ENCODE assay signal across 16 cellular contexts in the genomic region with DNA sequence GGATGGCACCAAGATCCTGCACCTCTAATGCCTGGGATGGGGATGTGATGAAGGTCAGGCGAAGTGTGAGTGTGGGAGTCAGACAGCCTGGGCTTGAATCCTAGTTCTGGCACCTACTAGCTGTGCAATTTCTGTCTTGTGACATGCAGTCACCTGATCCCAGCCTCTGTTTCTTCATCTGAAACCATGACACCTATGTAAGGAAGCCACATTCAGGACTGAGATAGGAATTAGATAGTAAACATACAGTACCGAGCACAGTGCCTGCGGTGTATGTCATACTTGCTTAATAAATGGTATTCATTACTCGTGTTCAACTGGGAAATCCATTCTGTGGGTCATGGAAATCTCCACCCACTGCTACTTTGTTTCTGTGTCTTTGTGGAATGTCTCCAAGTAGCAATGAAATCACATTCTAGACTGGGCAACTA.
"Had no signal": no experiment of that assay in that cellular context is flagged by ENCODE, and none has a peak within 500 bp of the region (broad histone marks: within the 10 kb centered on the region; RNA-seq: fewer than 3 reads in every experiment).

No MANE protein-coding gene starts in this region.

- H3K36me3 ChIP-seq: esophagus squamous epithelium, neutrophil, vagina had no signal

- H3K27me3 ChIP-seq: dorsolateral prefrontal cortex, esophagus squamous epithelium, neutrophil, vagina had no signal

- H3K9me3 ChIP-seq: esophagus squamous epithelium, vagina had no signal

- H3K27ac ChIP-seq: neutrophil, vagina had no signal

- H3K4me3 ChIP-seq: dorsolateral prefrontal cortex, esophagus squamous epithelium, vagina had no signal

- ATAC-seq: activated CD4-positive, CD25-positive, alpha-beta regulatory T cell treated with anti-CD3 and anti-CD28 coated beads, Interleukin-2, amount 50 U/mL, for 24 hours; activated CD8-positive, alpha-beta memory T cell treated with anti-CD3 and anti-CD28 coated beads, Interleukin-2, amount 10 ng/mL, durations not matched to agents 7 days and 5 days; activated T-cell treated with anti-CD3 and anti-CD28 coated beads, Interleukin-2, amount 50 U/mL, for 4 hours; left cardiac atrium; naive thymus-derived CD8-positive, alpha-beta T cell; sciatic nerve had no signal

- DNase-seq: activated CD4-positive, alpha-beta T cell treated with anti-CD3 and anti-CD28 coated beads, Interleukin-2, amount 50 U/mL, for 48 hours; activated CD8-positive, alpha-beta memory T cell treated with anti-CD3 and anti-CD28 coated beads, Interleukin-2, amount 10 ng/mL, durations not matched to agents 7 days and 5 days; activated effector memory CD4-positive, alpha-beta T cell treated with anti-CD3 and anti-CD28 coated beads, Interleukin-2, amount 50 U/mL, for 16 hours; activated T-cell treated with anti-CD3 and anti-CD28 coated beads, Interleukin-2, amount 50 U/mL, for 4 hours; dorsolateral prefrontal cortex; esophagus squamous epithelium; hypothalamus; left cardiac atrium; naive thymus-derived CD8-positive, alpha-beta T cell; stimulated activated CD4-positive, alpha-beta T cell treated with anti-CD3 and anti-CD28 coated beads, Interleukin-12 subunit alpha, Interleukin-12 subunit beta, amount 100 ng/mL, for 4 hours; stimulated activated naive CD4-positive, alpha-beta T cell; SW 1271 had no signal
